ENCODE assay signal across 20 cellular contexts in the genomic region with DNA sequence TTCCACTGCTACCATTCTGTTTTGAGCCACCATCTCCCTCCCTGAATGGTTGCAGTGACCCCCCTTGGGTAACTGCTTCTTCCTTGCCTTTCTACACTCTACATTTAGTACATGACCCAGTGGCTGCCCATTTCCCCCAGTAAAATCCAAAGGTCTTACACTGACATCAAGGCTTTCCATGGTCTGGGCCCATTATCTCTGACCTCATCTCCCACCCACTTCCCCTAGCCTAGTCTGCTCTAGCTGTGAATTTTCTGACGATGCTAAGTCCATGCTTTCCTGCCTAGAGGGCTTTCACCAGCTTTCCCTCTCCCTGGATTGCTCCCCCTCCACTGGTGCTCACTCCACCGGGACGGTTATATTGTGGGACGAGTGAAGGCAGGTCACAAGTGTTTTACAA.
DNase-seq lines count a peak whose midpoint lies in the region; ATAC-seq and TF ChIP-seq lines count a peak whose summit lies in the region.
"Had no signal": no experiment of that assay in that cellular context is flagged by ENCODE, and none has a peak within 500 bp of the region (broad histone marks: within the 10 kb centered on the region; RNA-seq: fewer than 3 reads in every experiment).

No MANE protein-coding gene starts in this region.

- H3K9me3 Mint-ChIP-seq in stimulated activated effector memory CD8-positive, alpha-beta T cell treated with anti-CD3 and anti-CD28 coated beads, Interleukin-12 subunit alpha, Interleukin-12 subunit beta, amount 100 ng/mL, for 72 hours: no peaks in the 10 kb centered on the region
- H3K9me3 Mint-ChIP-seq: CD8-positive, alpha-beta T cell had no signal

- H3K27me3 ChIP-seq in left ventricle myocardium inferior (ENCODE audit: low read depth) (no peaks in the 10 kb centered on the region), gastroesophageal sphincter (no peaks in the 10 kb centered on the region), colonic mucosa (no peaks in the 10 kb centered on the region)
- H3K27me3 ChIP-seq: BLaER1 had no signal

- H3K36me3 Mint-ChIP-seq in stimulated activated effector memory CD8-positive, alpha-beta T cell treated with anti-CD3 and anti-CD28 coated beads, Interleukin-12 subunit alpha, Interleukin-12 subunit beta, amount 100 ng/mL, for 72 hours: no peaks in the 10 kb centered on the region
- H3K36me3 Mint-ChIP-seq: CD4-positive, CD25-positive, alpha-beta regulatory T cell; CD8-positive, alpha-beta T cell had no signal

- DNase-seq in left ventricle myocardium inferior (no peak), cardiac septum (ENCODE audit: low spot score) (no peak), OCI-M1 (lab: John Stamatoyannopoulos, UW) (peak; percentile 22), colonic mucosa (no peak), HK-2 (ENCODE audit: unreplicated experiment) (no peak)
- DNase-seq in stimulated activated effector memory CD8-positive, alpha-beta T cell treated with anti-CD3 and anti-CD28 coated beads, Interleukin-12 subunit alpha, Interleukin-12 subunit beta, amount 100 ng/mL, for 72 hours (ENCODE audit: low spot score in 2 of 2): no peak
- DNase-seq: CD4-positive, CD25-positive, alpha-beta regulatory T cell; CD8-positive, alpha-beta T cell; DMS 273 treated with DMSO at 0.1 percent for 48 hours; DMS79; EL; GDM1; GOT3; HFFc6 had no signal

- no peak for ATAC-seq in gastroesophageal sphincter
- peak; percentile 8 for ATAC-seq in stimulated activated effector memory CD8-positive, alpha-beta T cell treated with anti-CD3 and anti-CD28 coated beads, Interleukin-12 subunit alpha, Interleukin-12 subunit beta, amount 100 ng/mL, for 72 hours
- ATAC-seq: CD8-positive, alpha-beta T cell; GM12878 had no signal

- peak overlapping the region; percentile 81 for H3K27ac ChIP-seq in left ventricle myocardium inferior (replicated peaks)
- peak overlapping the region in 3 of 4 donors; percentile 26 to 81 (median 46) for H3K27ac ChIP-seq in gastroesophageal sphincter
- H3K27ac ChIP-seq in colonic mucosa: no peak overlapping the region
- H3K27ac ChIP-seq: BLaER1, C4-2B had no signal

- H3K4me3 ChIP-seq in left ventricle myocardium inferior: no peak overlapping the region
- H3K4me3 ChIP-seq in gastroesophageal sphincter: no peak overlapping the region
- H3K4me3 ChIP-seq in colonic mucosa: no peak overlapping the region
- H3K4me3 ChIP-seq: BLaER1, GM12878, HAP-1 had no signal

- H3K27ac Mint-ChIP-seq in stimulated activated effector memory CD8-positive, alpha-beta T cell treated with anti-CD3 and anti-CD28 coated beads, Interleukin-12 subunit alpha, Interleukin-12 subunit beta, amount 100 ng/mL, for 72 hours: no peak overlapping the region
- H3K27ac Mint-ChIP-seq: B cell; CD4-positive, CD25-positive, alpha-beta regulatory T cell; CD8-positive, alpha-beta T cell; HFFc6 had no signal

- TF ChIP-seq POLR2A in gastroesophageal sphincter (IDR thresholded peaks at IDR 0.05): no peak

- H3K9ac ChIP-seq in colonic mucosa (ENCODE audit: low read depth in 2 of 2, low read length in 2 of 2): no peak overlapping the region
- H3K9ac ChIP-seq: BLaER1 had no signal

- no peaks in the 10 kb centered on the region for H3K4me1 Mint-ChIP-seq in stimulated activated effector memory CD8-positive, alpha-beta T cell treated with anti-CD3 and anti-CD28 coated beads, Interleukin-12 subunit alpha, Interleukin-12 subunit beta, amount 100 ng/mL, for 72 hours
- H3K4me1 Mint-ChIP-seq: B cell; CD4-positive, CD25-positive, alpha-beta regulatory T cell had no signal

- TF ChIP-seq CTCF in left ventricle myocardium inferior (IDR thresholded peaks at IDR 0.05; ENCODE audit: borderline replicate concordance): no peak
- TF ChIP-seq CTCF in gastroesophageal sphincter (IDR thresholded peaks at IDR 0.05): no peak
- TF ChIP-seq CTCF in colonic mucosa (IDR thresholded peaks at IDR 0.05): no peak

- H3K4me1 ChIP-seq in left ventricle myocardium inferior (peaks cover 98% of the 10 kb centered on the region), gastroesophageal sphincter (peaks cover 0 to 40% (median 0%) of the 10 kb centered on the region in 3 donors), colonic mucosa (no peaks in the 10 kb centered on the region)
- H3K4me1 ChIP-seq: BLaER1, HAP-1 had no signal

- WGBS in gastroesophageal sphincter (ENCODE audit: low coverage in 1 of 2), 2 donors: 50 to 80% methylated on average over 1 to 2 of the region's 4 CpGs

- no peak for TF ChIP-seq EP300 in gastroesophageal sphincter (IDR thresholded peaks at IDR 0.05)

- H3K4me3 Mint-ChIP-seq in stimulated activated effector memory CD8-positive, alpha-beta T cell treated with anti-CD3 and anti-CD28 coated beads, Interleukin-12 subunit alpha, Interleukin-12 subunit beta, amount 100 ng/mL, for 72 hours: no peak overlapping the region
- H3K4me3 Mint-ChIP-seq: B cell; CD4-positive, CD25-positive, alpha-beta regulatory T cell; CD8-positive, alpha-beta T cell; HFFc6 had no signal

- intact Hi-C loops in left ventricle myocardium inferior (cut with micrococcal nuclease) (no loop called here), cardiac septum (cut with DNase I) (no loop called here), colonic mucosa (cut with DNase I) (no loop called here)

- H3K36me3 ChIP-seq in left ventricle myocardium inferior: no peaks in the 10 kb centered on the region
- no peaks in the 10 kb centered on the region for H3K36me3 ChIP-seq in gastroesophageal sphincter
- no peaks in the 10 kb centered on the region for H3K36me3 ChIP-seq in colonic mucosa
- H3K36me3 ChIP-seq: BLaER1, HAP-1 had no signal

- H3K9me3 ChIP-seq in left ventricle myocardium inferior (replicated peaks) (no peaks in the 10 kb centered on the region), gastroesophageal sphincter (no peaks in the 10 kb centered on the region), colonic mucosa (no peaks in the 10 kb centered on the region)
- H3K9me3 ChIP-seq: BLaER1, HAP-1 had no signal
